Comparison of ENCODE assay signal across 9 cellular contexts in the genomic region with DNA sequence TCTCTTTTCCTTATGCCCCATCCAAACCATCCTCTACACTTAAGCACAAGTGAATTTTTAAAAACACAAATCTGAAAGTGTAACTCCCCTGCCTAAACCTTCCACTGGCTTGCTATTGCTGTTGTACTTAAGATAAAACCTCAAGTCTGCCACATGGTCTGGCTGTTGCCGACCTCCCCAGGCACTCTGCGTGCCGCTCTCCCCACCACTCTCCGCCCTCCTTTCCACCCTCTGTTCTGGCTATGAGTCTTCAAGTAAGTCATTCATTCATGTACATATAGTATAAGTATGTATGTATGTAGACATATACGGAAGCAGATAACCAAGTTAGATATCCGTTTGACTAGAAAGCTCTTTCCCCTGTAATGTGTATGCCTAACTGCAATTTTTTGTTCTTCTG.
DNase-seq lines count a peak whose midpoint lies in the region; ATAC-seq, FAIRE-seq and TF ChIP-seq lines count a peak whose summit lies in the region.
"Had no signal": no experiment of that assay in that cellular context is flagged by ENCODE, and none has a peak within 500 bp of the region (broad histone marks: within the 10 kb centered on the region; RNA-seq: fewer than 3 reads in every experiment).

No MANE protein-coding gene starts in this region.

- peak overlapping the region in 3 of 8 donors; percentile 1 to 6 (median 3) for H3K27ac ChIP-seq in spleen
- H3K27ac ChIP-seq in suprapubic skin, result no peak overlapping the region

- no peak overlapping the region for H3K4me3 ChIP-seq in spleen
- no peak overlapping the region for H3K4me3 ChIP-seq in suprapubic skin

- intact Hi-C loops in spleen (cut with DNase I; ENCODE audit: low total_unique reads), result no loop called here

- H3K9me3 ChIP-seq in spleen (no peaks in the 10 kb centered on the region), suprapubic skin (no peaks in the 10 kb centered on the region)

- H3K27me3 ChIP-seq in spleen (replicated peaks in 1 of 7) (no peaks in the 10 kb centered on the region), suprapubic skin (no peaks in the 10 kb centered on the region)

- H3K4me1 ChIP-seq in spleen (peaks cover 7 to 50% (median 26%) of the 10 kb centered on the region in 6 donors), suprapubic skin (peaks cover 6% of the 10 kb centered on the region)

- no peak for TF ChIP-seq POLR2A in spleen (IDR thresholded peaks at IDR 0.05)
- no peak for TF ChIP-seq POLR2A in suprapubic skin (IDR thresholded peaks at IDR 0.05)

- TF ChIP-seq EP300 in suprapubic skin (IDR thresholded peaks at IDR 0.05), result no peak

- H3K36me3 ChIP-seq in spleen, result no peaks in the 10 kb centered on the region
- no peaks in the 10 kb centered on the region for H3K36me3 ChIP-seq in suprapubic skin

- ATAC-seq in GM18517 (IDR thresholded peaks at IDR 0.05; ENCODE audit: unreplicated experiment) (peak; percentile 48), HG03108 (IDR thresholded peaks at IDR 0.05; ENCODE audit: unreplicated experiment) (peak; percentile 60)

- DNase-seq in activated T-cell treated with anti-CD3 and anti-CD28 coated beads for 48 hours (ENCODE audit: low read depth) (peak; percentile 70), urothelium cell line (ENCODE audit: low spot score) (no peak), spleen (no peak), NCI-H69 (lab: John Stamatoyannopoulos, UW) (no peak), suprapubic skin (ENCODE audit: low spot score in 2 of 2) (no peak)
- DNase-seq in stimulated activated CD4-positive, alpha-beta T cell treated with anti-CD3 and anti-CD28 coated beads, Interleukin-1b, Interleukin-23, amount 100 ng/mL, for 24 hours (ENCODE audit: low read depth in 4 of 4, low spot score in 1 of 4), result peak in 3 of 4 experiments; percentile 30 to 74 (median 55)

- TF ChIP-seq CTCF in spleen (IDR thresholded peaks at IDR 0.05 in 8 of 11, conservative IDR thresholded peaks at IDR 0.05 in 3 of 11) (no peak), suprapubic skin (IDR thresholded peaks at IDR 0.05) (no peak)

- 30 to 59% (median 46%) methylated on average over 6 of the region's 6 CpGs for WGBS in spleen, 5 donors
- 88% methylated on average over 6 of the region's 6 CpGs for WGBS in suprapubic skin

- no peak for FAIRE-seq in urothelium cell line (lab: Jason Lieb, UNC)
- FAIRE-seq: astrocyte had no signal

Comparison
In these comparisons a context has a peak if more than half of its experiments do, and no peak if none do; other contexts are left out.
1. DNase-seq: peak in activated T-cell treated with anti-CD3 and anti-CD28 coated beads for 48 hours (single experiment) and stimulated activated CD4-positive, alpha-beta T cell treated with anti-CD3 and anti-CD28 coated beads, Interleukin-1b, Interleukin-23, amount 100 ng/mL, for 24 hours (3 of 4); none in urothelium cell line (single experiment), spleen (single experiment), NCI-H69 (single experiment) and suprapubic skin (0 of 2).